ENCODE assay signal across 11 cellular contexts in genomic region chr7:137943132-137943551, GRCh38. TPM values are rescaled to one million over a fixed set of nuclear protein-coding genes. Genes with fewer than 3 reads are reported as not detected.
DNase-seq lines count a peak whose midpoint lies in the region; ATAC-seq, FAIRE-seq and TF ChIP-seq lines count a peak whose summit lies in the region.
"Had no signal": no experiment of that assay in that cellular context is flagged by ENCODE, and none has a peak within 500 bp of the region (broad histone marks: within the 10 kb centered on the region; RNA-seq: fewer than 3 reads in every experiment).

No MANE protein-coding gene starts in this region.

- peak overlapping the region; percentile 91 for H3K27ac Mint-ChIP-seq in osteocyte (ENCODE audit: unreplicated experiment)

- ATAC-seq in A549 (no peak; a peak in 1 of 6 replicates), HG03097 (IDR thresholded peaks at IDR 0.05; ENCODE audit: low FRiP score, unreplicated experiment) (no peak)

- peak overlapping the region in 1 of 2 experiments; percentile 48; a peak in 3 of 6 replicates for H3K27ac ChIP-seq in A549

- H3K27me3 Mint-ChIP-seq in osteocyte (ENCODE audit: unreplicated experiment), result no peaks in the 10 kb centered on the region

- no peak for TF ChIP-seq EP300 in A549 (IDR thresholded peaks at IDR 0.05)

- H3K4me3 ChIP-seq in A549, result no peak overlapping the region

- H3K9me3 ChIP-seq in A549, result no peaks in the 10 kb centered on the region

- peak overlapping the region; percentile 15; the same call in 2 of the 3 replicates for H3K4me2 ChIP-seq in A549

- POLR2A ChIA-PET in A549 (lab: Yijun Ruan, JAX), result no interaction called here

- peaks cover 18% of the 10 kb centered on the region for H3K36me3 Mint-ChIP-seq in osteocyte (ENCODE audit: unreplicated experiment)

- CTCF ChIA-PET in A549 (lab: Yijun Ruan, JAX), result no interaction called here

- DNase-seq in A549 (ENCODE audit: low read depth in 1 of 2, low spot score in 1 of 2) (no peak), RPMI7951 (ENCODE audit: low read depth) (peak; percentile 68), fibroblast of the conjunctiva (ENCODE audit: low read depth) (peak; percentile 77), osteocyte (ENCODE audit: extremely low spot score, unreplicated experiment) (no peak), SW 1271 (lab: John Stamatoyannopoulos, UW) (no peak), GM03348 (ENCODE audit: low spot score) (no peak), NCI-H1048 (lab: John Stamatoyannopoulos, UW) (no peak)
- DNase-seq: activated T-cell treated with anti-CD3 and anti-CD28 coated beads for 4 hours, NCI-H2029 treated with DMSO at 0.1 percent for 48 hours, SHP77 treated with DMSO at 0.1 percent for 48 hours had no signal

- TF ChIP-seq RAD21 in A549 (conservative IDR thresholded peaks at IDR 0.05 in 1 of 2, IDR thresholded peaks at IDR 0.05 in 1 of 2), result no peak

- no peak for FAIRE-seq in A549 (lab: Jason Lieb, UNC)

- WGBS in A549 (ENCODE audit: missing lambda C conversion rate), result 98% methylated on average over 2 of the region's 2 CpGs

- no peak for TF ChIP-seq POLR2A in A549 (IDR thresholded peaks at IDR 0.05; ENCODE audit: low read length)

- H3K9me3 Mint-ChIP-seq in osteocyte (ENCODE audit: unreplicated experiment), result no peaks in the 10 kb centered on the region

- H3K4me1 Mint-ChIP-seq in osteocyte (ENCODE audit: unreplicated experiment), result peaks cover 76% of the 10 kb centered on the region

- no peak for TF ChIP-seq CTCF in A549 (IDR thresholded peaks at IDR 0.05)
- TF ChIP-seq CTCF in osteocyte (IDR thresholded peaks at IDR 0.05), result no peak

- no peak overlapping the region for H3K4me3 Mint-ChIP-seq in osteocyte (ENCODE audit: unreplicated experiment)

- peaks cover 18% of the 10 kb centered on the region for H3K4me1 ChIP-seq in A549

TF ChIP-seq in A549, 52 proteins besides CTCF, POLR2A, EP300 and RAD21:
- TF ChIP-seq CHD4 (IDR thresholded peaks at IDR 0.05; ENCODE audit: borderline replicate concordance) (no peak), HEYL (CRISPR knock-in tag; IDR thresholded peaks at IDR 0.05) (no peak), E2F6 (IDR thresholded peaks at IDR 0.05; ENCODE audit: borderline replicate concordance, low read depth) (no peak), RFX5 (IDR thresholded peaks at IDR 0.05) (no peak)

RNA-seq across cellular contexts. Expression of gene CREB3L2, which starts 58.7 kb away (rescaled TPM):
- polyA plus RNA-seq in A549 (2011; rRNA removed) (32.2 and 33.8 TPM in 2 replicates), A549 (2017; fragmentation: RNase III; extraction: RNeasy Plus Mini Kit Qiagen cat#74134 plus additional on column Dnase treatment) (14.7 to 16.7 TPM (median 16.3 TPM) in 3 replicates)
- polyA plus RNA-seq in A549 (2012; cell fraction: cytosol; rRNA removed), result 8.3 and 11.3 TPM in 2 replicates
- 12.4 and 13.4 TPM in 2 replicates for polyA plus RNA-seq in A549 (2012; cell fraction: nucleus; rRNA removed)
- polyA minus RNA-seq in A549 (2011; rRNA and poly(A)+ RNA removed), result 41.4 and 42.3 TPM in 2 replicates
- 21.2 and 23.8 TPM in 2 replicates for total RNA-seq in RPMI7951 (2014; rRNA removed; shearing (Covaris generic))
- 143 and 144 TPM in 2 replicates for total RNA-seq in osteocyte

Comparison
In these comparisons a context has a peak if more than half of its experiments do, and no peak if none do; other contexts are left out.
1. DNase-seq: peak in RPMI7951 (single experiment) and fibroblast of the conjunctiva (single experiment); none in A549 (0 of 2), osteocyte (single experiment), SW 1271 (0 of 2), GM03348 (single experiment) and NCI-H1048 (single experiment).